ENCODE assay signal across 8 cellular contexts in the genomic region with DNA sequence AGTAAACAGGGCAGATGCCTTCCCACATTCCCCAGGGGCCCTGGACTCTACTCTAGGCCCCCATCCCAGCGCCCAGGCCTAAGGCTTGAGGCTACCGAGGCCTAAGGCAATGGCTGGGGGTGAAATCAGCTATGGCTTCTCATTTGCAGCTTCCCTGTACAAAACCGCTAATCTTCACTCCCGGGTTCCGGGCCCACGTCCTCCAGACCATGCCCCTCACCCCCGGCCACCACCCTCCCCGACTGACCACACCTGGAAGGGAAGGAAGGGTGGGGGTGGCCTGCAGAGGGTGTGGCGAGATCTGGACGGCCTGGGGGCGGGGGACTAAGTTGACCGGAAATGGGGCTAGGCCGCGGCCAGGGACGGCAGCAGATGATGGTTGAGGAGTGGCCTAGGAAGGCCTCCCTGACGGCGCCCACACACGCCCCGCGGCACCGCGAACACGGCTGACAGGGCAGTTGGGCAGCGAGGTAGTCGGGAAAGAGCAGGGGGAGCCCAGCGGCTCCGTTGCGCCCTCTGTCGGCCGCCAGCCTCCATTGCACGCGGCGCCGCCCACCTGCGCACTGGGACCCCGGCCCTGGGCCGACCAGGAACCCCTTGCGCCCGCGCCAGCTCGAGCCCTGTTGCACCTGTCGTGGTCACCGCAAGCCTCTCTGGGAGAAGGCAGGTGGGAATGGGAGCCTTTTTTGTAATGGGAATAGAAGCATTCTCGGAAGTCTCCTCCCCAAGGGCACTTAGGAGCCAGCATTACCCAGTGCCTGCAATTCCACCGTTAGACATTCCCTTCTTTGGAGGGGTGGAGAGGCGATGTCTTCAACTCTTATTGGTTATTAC.
A peak's percentile ranks its signal among the peaks of the same experiment; 100 is the strongest.
DNase-seq lines count a peak whose midpoint lies in the region; ATAC-seq, FAIRE-seq and TF ChIP-seq lines count a peak whose summit lies in the region.

No MANE protein-coding gene starts in this region.

- no peaks in the 10 kb centered on the region for H3K9me3 ChIP-seq in A673 (ENCODE audit: low read depth, low read length, poor library complexity, severe bottlenecking)
- no peaks in the 10 kb centered on the region for H3K9me3 ChIP-seq in mucosa of rectum (ENCODE audit: control insufficient read depth in 2 of 2, low read length in 2 of 2)

- peak; percentile 97 for TF ChIP-seq CTCF in A673 (conservative IDR thresholded peaks at IDR 0.05; ENCODE audit: low read depth, low read length)

- DNase-seq in A673 (ENCODE audit: low spot score) = peak; percentile 55
- peak; percentile 73 for DNase-seq in GM18507 (ENCODE audit: extremely low spot score, insufficient read length, low read depth)
- DNase-seq in NOMO-1 treated with dmso at 0.1 percent for 144 hours (lab: John Stamatoyannopoulos, UW; ENCODE audit: unreplicated experiment) = peak; percentile 45
- peak; percentile 31 for DNase-seq in activated T-cell treated with anti-CD3 and anti-CD28 coated beads for 4 hours
- DNase-seq in erythroblast (lab: John Stamatoyannopoulos, UW) = peak; percentile 61 to 68
- peak; percentile 15 to 36 for DNase-seq in stimulated activated CD8-positive, alpha-beta memory T cell treated with anti-CD3 and anti-CD28 coated beads, Interleukin-7, amount 100 ng/mL, for 1 hour (ENCODE audit: low read depth in 2 of 2)

- peak overlapping the region; percentile 34 for H3K4me3 ChIP-seq in A673 (ENCODE audit: low read depth, low read length, poor library complexity, severe bottlenecking)
- H3K4me3 ChIP-seq in mucosa of rectum (ENCODE audit: low read length in 2 of 2) = peak overlapping the region; percentile 61 to 78

- intact Hi-C loops in A673 (cut with micrococcal nuclease; ENCODE audit: unreplicated experiment) = no loop called here

- H3K27me3 ChIP-seq in A673 (replicated peaks; ENCODE audit: insufficient read depth, low read depth, low read length, poor library complexity) = no peaks in the 10 kb centered on the region
- no peaks in the 10 kb centered on the region for H3K27me3 ChIP-seq in mucosa of rectum (ENCODE audit: control insufficient read depth in 2 of 2, insufficient read depth in 2 of 2, low read length in 2 of 2)

- H3K9ac ChIP-seq in mucosa of rectum (ENCODE audit: low read depth in 1 of 2, low read length in 2 of 2) = peak overlapping the region; percentile 70 to 76

- H3K36me3 ChIP-seq in A673 (ENCODE audit: insufficient read depth, low read length, poor library complexity, severe bottlenecking) (no peaks in the 10 kb centered on the region), mucosa of rectum (ENCODE audit: control insufficient read depth in 2 of 2, insufficient read depth in 2 of 2, low read length in 2 of 2) (no peaks in the 10 kb centered on the region)

- CTCF ChIA-PET in A673 (lab: Charles Lee) = no interaction called here

- no peak overlapping the region for H3K27ac ChIP-seq in A673 (ENCODE audit: low read depth, low read length, poor library complexity, severe bottlenecking)
- H3K27ac ChIP-seq in mucosa of rectum (ENCODE audit: low read depth in 2 of 2, low read length in 2 of 2) = peak overlapping the region; percentile 87 to 90

- peaks cover 4% of the 10 kb centered on the region for H3K4me1 ChIP-seq in A673 (ENCODE audit: insufficient read depth, low read length, poor library complexity, severe bottlenecking)
- peaks cover 32 to 43% of the 10 kb centered on the region in 2 donors for H3K4me1 ChIP-seq in mucosa of rectum (ENCODE audit: control insufficient read depth in 2 of 2, insufficient read depth in 2 of 2, low read length in 2 of 2)

- peak; percentile 70 for ATAC-seq in HG03342 (IDR thresholded peaks at IDR 0.05; ENCODE audit: unreplicated experiment)

- POLR2A ChIA-PET in A673 (lab: Charles Lee; ENCODE audit: low non-redundant PET) = no interaction called here

- BruUV-seq in A673 (replicated peaks; lab: Mats Ljungman, UMichigan) = no TSS peak

- FAIRE-seq in GM18507 (lab: Jason Lieb, UNC) = no peak

- TF ChIP-seq POLR2A in erythroblast (IDR thresholded peaks at IDR 0.05; ENCODE audit: low read length) = no peak
